In the genomic region with DNA sequence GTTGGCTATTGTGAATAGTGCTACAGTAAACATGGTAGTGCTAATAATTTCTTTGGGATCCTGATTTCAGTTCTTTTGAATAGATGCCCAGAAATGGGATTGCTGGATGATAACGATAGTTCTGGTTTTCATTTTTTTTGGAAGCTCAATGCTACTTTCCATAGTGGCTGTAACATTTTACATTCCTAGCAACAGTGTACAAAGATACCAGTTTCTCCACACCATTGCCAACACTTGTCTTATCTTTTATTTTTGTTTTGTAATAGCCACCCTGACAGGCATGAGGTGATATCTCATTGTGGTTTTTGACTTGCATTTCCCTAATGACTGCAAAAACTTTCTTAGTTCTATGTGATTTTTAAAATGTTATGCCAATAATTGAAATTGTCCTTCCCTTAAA, we compare ENCODE assay signal across 20 cellular contexts.
A peak's percentile ranks its signal among the peaks of the same experiment; 100 is the strongest.
DNase-seq lines count a peak whose midpoint lies in the region; ATAC-seq, FAIRE-seq and TF ChIP-seq lines count a peak whose summit lies in the region.
"Had no signal": no experiment of that assay in that cellular context is flagged by ENCODE, and none has a peak within 500 bp of the region (broad histone marks: within the 10 kb centered on the region; RNA-seq: fewer than 3 reads in every experiment).

No MANE protein-coding gene starts in this region.

- POLR2A ChIA-PET in activated CD4-positive, alpha-beta T cell treated with anti-CD3 and anti-CD28 coated beads, Interleukin-2, amount 10 ng/mL, durations not matched to agents 7 days and 5 days (lab: Charles Lee), result no interaction called here
- POLR2A ChIA-PET in naive thymus-derived CD4-positive, alpha-beta T cell (lab: Charles Lee), result no interaction called here

- H3K36me3 Mint-ChIP-seq in activated CD4-positive, alpha-beta T cell treated with anti-CD3 and anti-CD28 coated beads, Interleukin-2, amount 10 ng/mL, durations not matched to agents 7 days and 5 days (ENCODE audit: low read depth), result peaks cover 10% of the 10 kb centered on the region
- peaks cover 8 to 53% (median 48%) of the 10 kb centered on the region in 5 donors for H3K36me3 Mint-ChIP-seq in naive thymus-derived CD4-positive, alpha-beta T cell

- intact Hi-C loops in naive thymus-derived CD4-positive, alpha-beta T cell (cut with micrococcal nuclease), result no loop called here
- intact Hi-C loops in upper lobe of right lung (cut with DNase I), result no loop called here

- H3K4me3 ChIP-seq in naive thymus-derived CD4-positive, alpha-beta T cell (ENCODE audit: low read length), result no peak overlapping the region
- H3K4me3 ChIP-seq in upper lobe of right lung, result no peak overlapping the region
- H3K4me3 ChIP-seq: BLaER1 had no signal

- H3K9me3 Mint-ChIP-seq in activated CD4-positive, alpha-beta T cell treated with anti-CD3 and anti-CD28 coated beads, Interleukin-2, amount 10 ng/mL, durations not matched to agents 7 days and 5 days, result no peaks in the 10 kb centered on the region
- H3K9me3 Mint-ChIP-seq in naive thymus-derived CD4-positive, alpha-beta T cell, result peaks cover 0 to 5% (median 0%) of the 10 kb centered on the region in 11 donors
- H3K9me3 Mint-ChIP-seq: HFFc6 had no signal

- no peak for TF ChIP-seq CTCF in upper lobe of right lung (IDR thresholded peaks at IDR 0.05)

- no peaks in the 10 kb centered on the region for H3K27me3 Mint-ChIP-seq in activated CD4-positive, alpha-beta T cell treated with anti-CD3 and anti-CD28 coated beads, Interleukin-2, amount 10 ng/mL, durations not matched to agents 7 days and 5 days
- H3K27me3 Mint-ChIP-seq in naive thymus-derived CD4-positive, alpha-beta T cell, result no peaks in the 10 kb centered on the region
- H3K27me3 Mint-ChIP-seq: CD4-positive, alpha-beta memory T cell had no signal

- H3K27ac ChIP-seq in naive thymus-derived CD4-positive, alpha-beta T cell (ENCODE audit: low read depth, low read length), result no peak overlapping the region
- no peak overlapping the region for H3K27ac ChIP-seq in upper lobe of right lung
- H3K27ac ChIP-seq: BLaER1, HL-60 had no signal

- peaks cover 0 to 22% (median 0%) of the 10 kb centered on the region in 3 experiments for H3K36me3 ChIP-seq in naive thymus-derived CD4-positive, alpha-beta T cell (ENCODE audit: control insufficient read depth in 2 of 3, insufficient read depth in 3 of 3, low read length in 3 of 3)
- H3K36me3 ChIP-seq in upper lobe of right lung, result peaks cover 9% of the 10 kb centered on the region

- H3K27ac Mint-ChIP-seq in activated CD4-positive, alpha-beta T cell treated with anti-CD3 and anti-CD28 coated beads, Interleukin-2, amount 10 ng/mL, durations not matched to agents 7 days and 5 days, result peak overlapping the region; percentile 17
- no peak overlapping the region for H3K27ac Mint-ChIP-seq in naive thymus-derived CD4-positive, alpha-beta T cell
- H3K27ac Mint-ChIP-seq: HFFc6 had no signal

- no peaks in the 10 kb centered on the region for H3K27me3 ChIP-seq in naive thymus-derived CD4-positive, alpha-beta T cell (ENCODE audit: control insufficient read depth in 2 of 2, insufficient read depth in 2 of 2, low read length in 2 of 2)
- no peaks in the 10 kb centered on the region for H3K27me3 ChIP-seq in upper lobe of right lung
- H3K27me3 ChIP-seq: BLaER1 had no signal

- DNase-seq in activated CD4-positive, alpha-beta T cell treated with anti-CD3 and anti-CD28 coated beads, Interleukin-2, amount 10 ng/mL, durations not matched to agents 7 days and 5 days, result no peak
- DNase-seq in activated CD4-positive, alpha-beta T cell treated with anti-CD3 and anti-CD28 coated beads for 48 hours, result no peak
- DNase-seq in GM19239 (ENCODE audit: insufficient read length, low spot score) (no peak), astrocyte of the hippocampus (ENCODE audit: low read depth, low spot score) (peak; percentile 8), activated T-cell treated with anti-CD3 and anti-CD28 coated beads for 4 hours (no peak), upper lobe of right lung (no peak)
- DNase-seq in naive thymus-derived CD4-positive, alpha-beta T cell, result no peak
- DNase-seq: 8988T; CD4-positive, alpha-beta memory T cell; DMS153; DMS79; GDM1; GOT3; H7; HFFc6 had no signal

- ATAC-seq in naive thymus-derived CD4-positive, alpha-beta T cell, result peak; percentile 46
- ATAC-seq in upper lobe of right lung, result no peak
- ATAC-seq: HCT116 had no signal

- CTCF ChIA-PET in activated CD4-positive, alpha-beta T cell treated with anti-CD3 and anti-CD28 coated beads, Interleukin-2, amount 10 ng/mL, durations not matched to agents 7 days and 5 days (lab: Charles Lee), result interaction anchor here (1.2 kb wide), 1 partner anchor 56 kb away, joined by 3 read pairs; no protein-coding TSS in a partner anchor
- CTCF ChIA-PET in naive thymus-derived CD4-positive, alpha-beta T cell (lab: Charles Lee), result no interaction called here

- no peak overlapping the region for H3K4me3 Mint-ChIP-seq in activated CD4-positive, alpha-beta T cell treated with anti-CD3 and anti-CD28 coated beads, Interleukin-2, amount 10 ng/mL, durations not matched to agents 7 days and 5 days
- no peak overlapping the region for H3K4me3 Mint-ChIP-seq in naive thymus-derived CD4-positive, alpha-beta T cell
- H3K4me3 Mint-ChIP-seq: CD14-positive monocyte; CD4-positive, alpha-beta memory T cell; HFFc6 had no signal

- peak; percentile 26 for FAIRE-seq in GM19239 (lab: Jason Lieb, UNC)
- FAIRE-seq: GM12892 had no signal

- no peaks in the 10 kb centered on the region for H3K4me1 Mint-ChIP-seq in activated CD4-positive, alpha-beta T cell treated with anti-CD3 and anti-CD28 coated beads, Interleukin-2, amount 10 ng/mL, durations not matched to agents 7 days and 5 days
- H3K4me1 Mint-ChIP-seq in naive thymus-derived CD4-positive, alpha-beta T cell, result no peaks in the 10 kb centered on the region
- H3K4me1 Mint-ChIP-seq: CD14-positive monocyte; CD4-positive, alpha-beta memory T cell had no signal

- H3K4me1 ChIP-seq in naive thymus-derived CD4-positive, alpha-beta T cell (ENCODE audit: control insufficient read depth in 2 of 2, insufficient read depth in 2 of 2, low read length in 2 of 2), result no peaks in the 10 kb centered on the region
- H3K4me1 ChIP-seq in upper lobe of right lung, result no peaks in the 10 kb centered on the region

- no peaks in the 10 kb centered on the region for H3K9me3 ChIP-seq in naive thymus-derived CD4-positive, alpha-beta T cell (ENCODE audit: control insufficient read depth in 2 of 3, low read length in 3 of 3)
- H3K9me3 ChIP-seq in upper lobe of right lung, result no peaks in the 10 kb centered on the region
